Comparison of ENCODE assay signal across 14 cellular contexts in genomic region chr5:5353681-5354080, GRCh38.
"Had no signal": no experiment of that assay in that cellular context is flagged by ENCODE, and none has a peak within 500 bp of the region (broad histone marks: within the 10 kb centered on the region; RNA-seq: fewer than 3 reads in every experiment).

No MANE protein-coding gene starts in this region.

- H3K27ac Mint-ChIP-seq: activated CD8-positive, alpha-beta T cell treated with anti-CD3 and anti-CD28 coated beads for 36 hours; activated T-cell treated with anti-CD3 and anti-CD28 coated beads, Interleukin-2, amount 50 U/mL, for 72 hours had no signal

- H3K4me1 ChIP-seq: breast epithelium, esophagus muscularis mucosa had no signal

- ATAC-seq: activated CD8-positive, alpha-beta T cell treated with anti-CD3 and anti-CD28 coated beads for 36 hours; activated T-cell treated with anti-CD3 and anti-CD28 coated beads, Interleukin-2, amount 50 U/mL, for 72 hours; left ventricle myocardium superior; stimulated activated naive CD8-positive, alpha-beta T cell treated with anti-CD3 and anti-CD28 coated beads, Interleukin-15, Interleukin-2, amounts not matched to agents 100 U/mL and 50 U/mL, for 24 hours had no signal

- H3K27ac ChIP-seq: breast epithelium, esophagus muscularis mucosa, ovary had no signal

- H3K4me3 Mint-ChIP-seq: activated CD8-positive, alpha-beta T cell treated with anti-CD3 and anti-CD28 coated beads for 36 hours; activated T-cell treated with anti-CD3 and anti-CD28 coated beads, Interleukin-2, amount 50 U/mL, for 72 hours; neural crest cell had no signal

- H3K4me3 ChIP-seq: breast epithelium, esophagus muscularis mucosa, ovary had no signal

- H3K9me3 ChIP-seq: breast epithelium, esophagus muscularis mucosa, ovary had no signal

- H3K27me3 Mint-ChIP-seq: activated CD8-positive, alpha-beta T cell treated with anti-CD3 and anti-CD28 coated beads for 36 hours had no signal

- H3K27me3 ChIP-seq: breast epithelium, esophagus muscularis mucosa, ovary had no signal

- DNase-seq: activated CD8-positive, alpha-beta memory T cell treated with anti-CD3 and anti-CD28 coated beads, Interleukin-2, amount 50 U/mL, for 4 hours; activated CD8-positive, alpha-beta T cell treated with anti-CD3 and anti-CD28 coated beads for 36 hours; activated naive CD4-positive, alpha-beta T cell; activated T-cell treated with anti-CD3 and anti-CD28 coated beads, Interleukin-2, amount 50 U/mL, for 72 hours; aorta; left ventricle myocardium superior; ovary; stimulated activated CD4-positive, alpha-beta T cell treated with anti-CD3 and anti-CD28 coated beads, Interleukin-4, amount 100 ng/mL, for 1 hour; stimulated activated CD8-positive, alpha-beta memory T cell treated with anti-CD3 and anti-CD28 coated beads, Interleukin-4, amount 100 ng/mL, for 48 hours; stimulated activated naive CD8-positive, alpha-beta T cell treated with anti-CD3 and anti-CD28 coated beads, Interleukin-15, Interleukin-2, amounts not matched to agents 100 U/mL and 50 U/mL, for 24 hours; T-helper 9 cell had no signal

- H3K36me3 ChIP-seq: breast epithelium, esophagus muscularis mucosa, ovary had no signal

- H3K9me3 Mint-ChIP-seq: activated CD8-positive, alpha-beta T cell treated with anti-CD3 and anti-CD28 coated beads for 36 hours; neural crest cell had no signal
